In the genomic region with DNA sequence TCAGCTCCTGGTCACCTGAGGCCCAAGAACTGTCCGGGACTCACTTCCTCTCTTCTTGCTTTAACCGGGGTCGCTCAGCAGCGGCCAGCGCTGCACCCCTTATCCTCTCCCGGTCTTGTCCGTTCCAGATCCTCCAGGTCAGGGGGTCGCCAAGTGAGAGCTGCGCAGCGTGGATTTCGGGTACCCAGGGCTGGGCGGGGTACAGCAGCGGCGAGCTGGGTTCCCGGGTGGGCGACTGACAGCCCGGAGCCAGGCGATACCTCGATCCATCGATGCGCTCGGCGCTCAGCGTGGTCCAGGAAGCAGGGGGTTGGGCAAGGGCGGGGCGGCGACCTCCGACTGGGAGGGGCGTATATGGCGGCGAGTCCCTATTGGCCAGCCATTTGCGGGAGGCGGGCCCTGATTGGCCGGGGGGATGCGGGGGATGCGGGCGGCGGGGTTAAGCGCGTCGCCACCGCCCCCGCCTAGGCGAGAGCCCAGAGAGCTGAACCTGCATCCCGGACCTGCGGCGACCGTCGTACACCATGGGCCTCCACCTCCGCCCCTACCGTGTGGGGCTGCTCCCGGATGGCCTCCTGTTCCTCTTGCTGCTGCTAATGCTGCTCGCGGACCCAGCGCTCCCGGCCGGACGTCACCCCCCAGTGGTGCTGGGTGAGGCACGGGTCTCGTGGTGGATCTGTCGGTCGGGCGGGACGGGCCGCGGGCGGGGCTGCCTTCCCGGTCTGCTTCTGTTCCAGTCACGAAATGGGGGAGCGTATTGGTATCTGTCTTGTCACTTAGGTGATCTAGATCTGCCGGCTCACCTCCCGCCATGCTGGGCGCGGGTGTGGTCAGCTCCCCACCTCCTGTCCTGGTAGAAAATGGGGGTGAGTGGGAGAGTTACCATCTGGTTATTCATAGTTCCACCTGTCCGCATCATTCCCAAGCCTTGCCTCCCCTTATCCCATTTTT, we compare ENCODE assay signal across 8 cellular contexts. TPM values are rescaled to one million over a fixed set of nuclear protein-coding genes. Genes with fewer than 3 reads are reported as not detected.
DNase-seq lines count a peak whose midpoint lies in the region; ATAC-seq, FAIRE-seq and TF ChIP-seq lines count a peak whose summit lies in the region.

Gene PLA2G15 (plus strand): TSS at position 471 of the 951 bp plus-strand sequence. CDS start 54 bp downstream, at position 525.

- no peaks in the 10 kb centered on the region for H3K9me3 Mint-ChIP-seq in T-helper 1 cell treated with Interleukin-12 subunit alpha and Interleukin-12 subunit beta and Interleukin-4 antibody, amounts not matched to agents 30 μg/mL and 1 μg/mL, for 36 hours

- TF ChIP-seq POLR2A in GM12891 (IDR thresholded peaks at IDR 0.05; ENCODE audit: low read depth, low read length) = peak; percentile 63
- TF ChIP-seq POLR2A in NB4 (IDR thresholded peaks at IDR 0.05; ENCODE audit: extremely low read depth, insufficient read length) = no peak

- peaks cover 17% of the 10 kb centered on the region for H3K4me1 Mint-ChIP-seq in T-helper 1 cell treated with Interleukin-12 subunit alpha and Interleukin-12 subunit beta and Interleukin-4 antibody, amounts not matched to agents 30 μg/mL and 1 μg/mL, for 36 hours (ENCODE audit: low read depth)

- H3K36me3 ChIP-seq in right atrium auricular region (peaks cover 7% of the 10 kb centered on the region), urinary bladder (ENCODE audit: insufficient read depth) (no peaks in the 10 kb centered on the region)

- H3K4me1 ChIP-seq in right atrium auricular region (peaks cover 0 to 54% of the 10 kb centered on the region in 2 donors), urinary bladder (ENCODE audit: insufficient read depth) (no peaks in the 10 kb centered on the region)

- no peaks in the 10 kb centered on the region for H3K9me3 ChIP-seq in right atrium auricular region

- H3K27ac Mint-ChIP-seq in T-helper 1 cell treated with Interleukin-12 subunit alpha and Interleukin-12 subunit beta and Interleukin-4 antibody, amounts not matched to agents 30 μg/mL and 1 μg/mL, for 36 hours = peak within 1 kb of the TSS; percentile 81

- 1% methylated on average over 75 of the region's 75 CpGs for WGBS in urinary bladder

- peak; percentile 98 for DNase-seq in GM12891 (ENCODE audit: insufficient read length, low spot score)
- DNase-seq in NB4 (ENCODE audit: low read depth) = peak; percentile 97
- DNase-seq in right atrium auricular region (ENCODE audit: low spot score) = peak; percentile 96
- DNase-seq in pulmonary artery endothelial cell (ENCODE audit: low read depth, low spot score) = peak; percentile 79

- H3K36me3 Mint-ChIP-seq in T-helper 1 cell treated with Interleukin-12 subunit alpha and Interleukin-12 subunit beta and Interleukin-4 antibody, amounts not matched to agents 30 μg/mL and 1 μg/mL, for 36 hours (ENCODE audit: low read depth) = peaks cover 3% of the 10 kb centered on the region

- TF ChIP-seq CTCF in NB4 (IDR thresholded peaks at IDR 0.05; ENCODE audit: low read depth, low read length) (no peak), right atrium auricular region (IDR thresholded peaks at IDR 0.05) (no peak)

- no peaks in the 10 kb centered on the region for H3K27me3 ChIP-seq in right atrium auricular region

- peak; percentile 86 for ATAC-seq in HG02571 (IDR thresholded peaks at IDR 0.05; ENCODE audit: unreplicated experiment)

- peak within 1 kb of the TSS; percentile 100 for H3K4me3 Mint-ChIP-seq in T-helper 1 cell treated with Interleukin-12 subunit alpha and Interleukin-12 subunit beta and Interleukin-4 antibody, amounts not matched to agents 30 μg/mL and 1 μg/mL, for 36 hours

- H3K27ac ChIP-seq in angular gyrus (ENCODE audit: low read depth, low read length) = peak within 1 kb of the TSS; percentile 10
- peak within 1 kb of the TSS; percentile 89 to 94 for H3K27ac ChIP-seq in right atrium auricular region
- H3K27ac ChIP-seq in urinary bladder (ENCODE audit: low read depth) = no peak within 1 kb of the TSS

- peak; percentile 96 for FAIRE-seq in GM12891 (lab: Jason Lieb, UNC)

- H3K4me3 ChIP-seq in NB4 (ENCODE audit: low read depth, low read length) (peak within 1 kb of the TSS; percentile 69), right atrium auricular region (peak within 1 kb of the TSS; percentile 83 to 91), urinary bladder (ENCODE audit: low read depth, low read length) (peak within 1 kb of the TSS; percentile 81)

- H3K27me3 Mint-ChIP-seq in T-helper 1 cell treated with Interleukin-12 subunit alpha and Interleukin-12 subunit beta and Interleukin-4 antibody, amounts not matched to agents 30 μg/mL and 1 μg/mL, for 36 hours (ENCODE audit: low read depth) = peaks cover 3% of the 10 kb centered on the region

TF ChIP-seq in GM12891, 5 proteins besides CTCF, POLR2A, EP300 and RAD21:
- TF ChIP-seq TAF1 (IDR thresholded peaks at IDR 0.05; ENCODE audit: low read depth, low read length) (0 out of 2 replicates have a peak, but pooled peaks have one; percentile 36), PAX5 (IDR thresholded peaks at IDR 0.05; ENCODE audit: insufficient read depth, low read length, severe bottlenecking) (peak; percentile 55), POLR2AphosphoS5 (IDR thresholded peaks at IDR 0.05; ENCODE audit: low read depth, low read length) (peak; percentile 63), POU2F2 (IDR thresholded peaks at IDR 0.05; ENCODE audit: low read depth, low read length) (no peak), SPI1 (IDR thresholded peaks at IDR 0.05; ENCODE audit: low read depth, low read length) (peak; percentile 76)

RNA-seq across cellular contexts. Expression of gene PLA2G15, which starts in this region (rescaled TPM):
- polyA plus RNA-seq in GM12891 (2012; ENCODE audit: low read depth, missing spikeins) = 6.5 TPM
- total RNA-seq in right atrium auricular region = 10 to 100 TPM; 28.3 to 29.1 TPM
- total RNA-seq in pulmonary artery endothelial cell = 16.6 and 24.5 TPM in 2 replicates
- total RNA-seq in urinary bladder = 14.1 TPM
- polyA plus RNA-seq in urinary bladder = 12.7 TPM
